Comparison of ENCODE assay signal across 1 cellular context in genomic region chr4:68872442-68873217, GRCh38.
TF ChIP-seq lines count a peak whose summit lies in the region.

No MANE protein-coding gene starts in this region.

TF ChIP-seq in HepG2, 621 proteins besides CTCF, POLR2A, EP300 and RAD21 (continued from another document and continues in another):
- TF ChIP-seq TFAP4 (IDR thresholded peaks at IDR 0.05; ENCODE audit: borderline replicate concordance, low read depth) (no peak), TBL1XR1 (IDR thresholded peaks at IDR 0.05; ENCODE audit: borderline replicate concordance, low read length, partially characterized antibody) (no peak), ZNF256 (CRISPR knock-in tag; conservative IDR thresholded peaks at IDR 0.05) (no peak), ASH2L (IDR thresholded peaks at IDR 0.05; ENCODE audit: insufficient read length, low read depth, low read length) (peak; percentile 98), TMF1 (CRISPR knock-in tag; IDR thresholded peaks at IDR 0.05; ENCODE audit: low read depth) (no peak), CEBPZ (IDR thresholded peaks at IDR 0.05; ENCODE audit: low read length) (no peak), FLYWCH1 (CRISPR knock-in tag; IDR thresholded peaks at IDR 0.05) (no peak), XBP1 (CRISPR knock-in tag; IDR thresholded peaks at IDR 0.05) (no peak), ZKSCAN1 (IDR thresholded peaks at IDR 0.05; ENCODE audit: low read length) (no peak), RBFOX2 (IDR thresholded peaks at IDR 0.05; ENCODE audit: low read depth, low read length) (peak; percentile 67), ARID2 (CRISPR knock-in tag; IDR thresholded peaks at IDR 0.05; ENCODE audit: borderline replicate concordance) (no peak), HDAC2 (CRISPR knock-in tag; IDR thresholded peaks at IDR 0.05) (no peak), RERE (CRISPR knock-in tag; IDR thresholded peaks at IDR 0.05; ENCODE audit: low read depth) (no peak), ZNF138 (CRISPR knock-in tag; IDR thresholded peaks at IDR 0.05; ENCODE audit: low read depth) (no peak), ZNF549 (CRISPR knock-in tag; IDR thresholded peaks at IDR 0.05) (no peak), GTF3A (CRISPR knock-in tag; conservative IDR thresholded peaks at IDR 0.05) (no peak), ZBTB43 (CRISPR knock-in tag; conservative IDR thresholded peaks at IDR 0.05) (0 out of 2 replicates have a peak, but pooled peaks have one; percentile 18), ZNF143 (CRISPR knock-in tag; IDR thresholded peaks at IDR 0.05) (no peak), RARG (CRISPR knock-in tag; IDR thresholded peaks at IDR 0.05; ENCODE audit: low read depth) (no peak), ZNF318 (CRISPR knock-in tag; IDR thresholded peaks at IDR 0.05) (no peak), ZSCAN22 (CRISPR knock-in tag; IDR thresholded peaks at IDR 0.05) (no peak), SOX5 (CRISPR knock-in tag; IDR thresholded peaks at IDR 0.05; ENCODE audit: borderline replicate concordance) (no peak; the same call in 1 of the 2 replicates), SIX1 (CRISPR knock-in tag; IDR thresholded peaks at IDR 0.05; ENCODE audit: borderline replicate concordance) (peak; percentile 93), NCOA2 (CRISPR knock-in tag; IDR thresholded peaks at IDR 0.05) (0 out of 2 replicates have a peak, but pooled peaks have one; percentile 49), HINFP (CRISPR knock-in tag; IDR thresholded peaks at IDR 0.05; ENCODE audit: low read depth) (no peak), TCF7 (IDR thresholded peaks at IDR 0.05; ENCODE audit: low read depth) (peak; percentile 46), ZNF260 (CRISPR knock-in tag; IDR thresholded peaks at IDR 0.05; ENCODE audit: borderline replicate concordance, low read depth) (no peak), SSRP1 (CRISPR knock-in tag; IDR thresholded peaks at IDR 0.05) (no peak), FOXC1 (CRISPR knock-in tag; IDR thresholded peaks at IDR 0.05; ENCODE audit: borderline replicate concordance) (no peak), DRAP1 (CRISPR knock-in tag; IDR thresholded peaks at IDR 0.05) (peak; percentile 38; the same call in 1 of the 2 replicates), GPBP1L1 (CRISPR knock-in tag; IDR thresholded peaks at IDR 0.05) (no peak), ZNF296 (CRISPR knock-in tag; conservative IDR thresholded peaks at IDR 0.05) (no peak), CBX5 (CRISPR knock-in tag; IDR thresholded peaks at IDR 0.05; ENCODE audit: borderline replicate concordance) (no peak)
